ENCODE assay signal across 10 cellular contexts in the genomic region with DNA sequence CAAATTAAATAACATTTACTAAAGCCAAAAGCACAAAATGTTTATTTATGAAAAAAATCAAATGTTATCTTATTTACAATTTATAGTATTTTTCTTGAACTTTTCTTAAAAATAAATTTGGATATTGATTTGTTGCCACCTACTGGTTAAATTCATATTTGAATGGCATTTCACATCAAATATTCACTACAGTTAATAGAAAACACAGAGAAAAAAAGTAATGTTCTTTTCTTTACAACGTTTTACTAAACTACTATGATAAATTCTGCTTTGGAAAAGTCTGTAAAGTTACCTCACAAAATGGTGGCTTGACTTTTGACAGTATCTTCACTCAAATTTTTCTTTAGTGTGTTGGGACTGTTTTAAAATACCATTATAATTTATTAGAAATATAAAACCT. TPM values are rescaled to one million over a fixed set of nuclear protein-coding genes. Genes with fewer than 3 reads are reported as not detected.
DNase-seq lines count a peak whose midpoint lies in the region; TF ChIP-seq lines count a peak whose summit lies in the region.
"Had no signal": no experiment of that assay in that cellular context is flagged by ENCODE, and none has a peak within 500 bp of the region (broad histone marks: within the 10 kb centered on the region; RNA-seq: fewer than 3 reads in every experiment).

No MANE protein-coding gene starts in this region.

- H3K9me3 Mint-ChIP-seq in nephron, result no peaks in the 10 kb centered on the region

- no peaks in the 10 kb centered on the region for H3K36me3 ChIP-seq in breast epithelium
- H3K36me3 ChIP-seq: suprapubic skin had no signal

- H3K4me1 Mint-ChIP-seq in nephron, result peaks cover 6% of the 10 kb centered on the region

- intact Hi-C loops in breast epithelium (cut with DNase I; ENCODE audit: low total_unique reads), result no loop called here

- H3K9me3 ChIP-seq in breast epithelium, result no peaks in the 10 kb centered on the region
- H3K9me3 ChIP-seq: suprapubic skin had no signal

- no peaks in the 10 kb centered on the region for H3K4me1 ChIP-seq in breast epithelium
- H3K4me1 ChIP-seq: suprapubic skin had no signal

- H3K27ac ChIP-seq in breast epithelium, result no peak overlapping the region
- H3K27ac ChIP-seq: suprapubic skin had no signal

- H3K27ac Mint-ChIP-seq in nephron, result no peak overlapping the region

- no peaks in the 10 kb centered on the region for H3K27me3 Mint-ChIP-seq in nephron (ENCODE audit: low read depth)

- no peak for TF ChIP-seq POLR2A in breast epithelium (IDR thresholded peaks at IDR 0.05)

- DNase-seq in CD1c-positive myeloid dendritic cell (ENCODE audit: extremely low spot score) (peak; percentile 33), KG1 (lab: John Stamatoyannopoulos, UW) (peak; percentile 1), breast epithelium (ENCODE audit: low spot score in 2 of 2) (no peak), NCI-H2081 treated with DMSO at 0.1 percent for 48 hours (lab: John Stamatoyannopoulos, UW) (no peak), GM19240 (ENCODE audit: insufficient read length, low spot score) (no peak), AG08396 (ENCODE audit: low spot score) (no peak)
- no peak for DNase-seq in NK-92 treated with Interleukin-12 subunit alpha and Interleukin-12 subunit beta, amount 100 ng/mL, for 24 hours (lab: John Stamatoyannopoulos, UW)
- DNase-seq: hypothalamus had no signal

- H3K27me3 ChIP-seq in breast epithelium, result no peaks in the 10 kb centered on the region
- H3K27me3 ChIP-seq: suprapubic skin had no signal

- no peak overlapping the region for H3K4me3 ChIP-seq in breast epithelium
- H3K4me3 ChIP-seq: suprapubic skin had no signal

- H3K36me3 Mint-ChIP-seq in nephron (ENCODE audit: low read depth), result no peaks in the 10 kb centered on the region

- peak; percentile 14 to 39 (median 31) for TF ChIP-seq CTCF in breast epithelium (IDR thresholded peaks at IDR 0.05)
- peak in 2 of 3 experiments; percentile 21 to 58 for TF ChIP-seq CTCF in nephron (IDR thresholded peaks at IDR 0.05; ENCODE audit: unreplicated experiment in 3 of 3)

- H3K4me3 Mint-ChIP-seq in nephron, result no peak overlapping the region

RNA-seq across cellular contexts. Expression of gene SRPK2, which starts 52.7 kb away (rescaled TPM):
- 10 to 100 TPM; 44.6 to 68.2 (median 60.6) TPM for total RNA-seq in breast epithelium

Comparison
In these comparisons a context has a peak if more than half of its experiments do, and no peak if none do; other contexts are left out.
1. DNase-seq: peak in CD1c-positive myeloid dendritic cell (single experiment) and KG1 (single experiment); none in breast epithelium (0 of 2), NCI-H2081 treated with DMSO at 0.1 percent for 48 hours (single experiment), GM19240 (single experiment), NK-92 treated with Interleukin-12 subunit alpha and Interleukin-12 subunit beta, amount 100 ng/mL, for 24 hours (single experiment) and AG08396 (single experiment).